1 cellular context compared by ENCODE assay signal in genomic region chr10:5188358-5188757, GRCh38.
TF ChIP-seq lines count a peak whose summit lies in the region.

No MANE protein-coding gene starts in this region.

TF ChIP-seq in K562, 482 proteins besides CTCF, POLR2A, EP300 and RAD21 (continued from another document):
- TF ChIP-seq PRDM10 (IDR thresholded peaks at IDR 0.05; ENCODE audit: partially characterized antibody) (no peak), RAD51 (IDR thresholded peaks at IDR 0.05; ENCODE audit: borderline replicate concordance, low read depth) (no peak), SAP30 (IDR thresholded peaks at IDR 0.05; ENCODE audit: borderline replicate concordance, insufficient read depth, low read depth, low read length, poor library complexity, severe bottlenecking) (no peak), HIVEP1 (CRISPR knock-in tag; IDR thresholded peaks at IDR 0.05) (no peak)
TF ChIP-seq in K562: peak in this region for 0.
